In genomic region chr19:40549007-40549708, GRCh38 we compare ENCODE assay signal across 8 cellular contexts. TPM values are rescaled to one million over a fixed set of nuclear protein-coding genes. Genes with fewer than 3 reads are reported as not detected.
DNase-seq lines count a peak whose midpoint lies in the region; TF ChIP-seq lines count a peak whose summit lies in the region.

No MANE protein-coding gene starts in this region.

- H3K4me3 Mint-ChIP-seq in endothelial cell (ENCODE audit: unreplicated experiment), result no peak overlapping the region

- peaks cover 90% of the 10 kb centered on the region for H3K27me3 ChIP-seq in neutrophil
- H3K27me3 ChIP-seq in transverse colon, result peaks cover 54% of the 10 kb centered on the region

- H3K4me3 ChIP-seq in GM12875 (ENCODE audit: low read depth, low read length), result no peak overlapping the region
- no peak overlapping the region for H3K4me3 ChIP-seq in neutrophil (ENCODE audit: low read depth in 1 of 2, low read length in 1 of 2)
- no peak overlapping the region for H3K4me3 ChIP-seq in transverse colon

- WGBS in transverse colon (ENCODE audit: low coverage in 1 of 2), 2 donors, result 0 to 12% methylated on average over 5 to 26 of the region's 43 CpGs

- H3K36me3 Mint-ChIP-seq in endothelial cell (ENCODE audit: low read depth, unreplicated experiment), result no peaks in the 10 kb centered on the region

- TF ChIP-seq EP300 in transverse colon (IDR thresholded peaks at IDR 0.05; ENCODE audit: low read depth), result no peak

- no peaks in the 10 kb centered on the region for H3K36me3 ChIP-seq in neutrophil
- no peaks in the 10 kb centered on the region for H3K36me3 ChIP-seq in transverse colon

- H3K4me1 ChIP-seq in neutrophil (ENCODE audit: control insufficient read depth in 1 of 2, insufficient read depth in 1 of 2, low read depth in 1 of 2, low read length in 1 of 2) (no peaks in the 10 kb centered on the region), transverse colon (peaks cover 0 to 5% (median 5%) of the 10 kb centered on the region in 4 donors)

- in situ Hi-C loops in transverse colon (cut with MboI; ENCODE audit: low pct_ligation_motif_present in 1 of 4, low pct_unique_long_range_greater_than_20kb in 1 of 4, low sequenced_read_pairs in 3 of 4), result loop anchor here in 1 of 4 donors (10.0 kb wide), 1 partner anchor 86 kb away; no protein-coding TSS in a partner anchor

- peak; percentile 63 to 95 for DNase-seq in NCI-H526 (lab: John Stamatoyannopoulos, UW)
- DNase-seq in activated CD8-positive, alpha-beta memory T cell treated with anti-CD3 and anti-CD28 coated beads for 4 hours (ENCODE audit: low read depth in 2 of 2), result peak; percentile 47 to 59
- peak; percentile 84 for DNase-seq in endothelial cell (ENCODE audit: low spot score)
- DNase-seq in transverse colon, result peak; percentile 59
- DNase-seq in COLO829 (ENCODE audit: low spot score), result no peak
- DNase-seq in NCI-H1694 treated with DMSO at 0.1 percent for 48 hours (lab: John Stamatoyannopoulos, UW), result no peak

- H3K9me3 Mint-ChIP-seq in endothelial cell (ENCODE audit: unreplicated experiment), result no peaks in the 10 kb centered on the region

- H3K27ac ChIP-seq in neutrophil, result no peak overlapping the region
- H3K27ac ChIP-seq in transverse colon, result no peak overlapping the region

- TF ChIP-seq POLR2A in transverse colon (IDR thresholded peaks at IDR 0.05), result no peak

- H3K27me3 Mint-ChIP-seq in endothelial cell (ENCODE audit: unreplicated experiment), result peaks cover 15% of the 10 kb centered on the region

- intact Hi-C loops in transverse colon (cut with DNase I; ENCODE audit: low total_unique reads), result no loop called here

- TF ChIP-seq CTCF in GM12875 (IDR thresholded peaks at IDR 0.05; ENCODE audit: borderline replicate concordance, insufficient read depth, low read depth, low read length) (peak; percentile 76), endothelial cell (IDR thresholded peaks at IDR 0.05; ENCODE audit: unreplicated experiment) (no peak), neutrophil (IDR thresholded peaks at IDR 0.05) (peak; percentile 13), transverse colon (IDR thresholded peaks at IDR 0.05) (peak in 4 of 5 experiments; percentile 23 to 54 (median 42))

- H3K4me1 Mint-ChIP-seq in endothelial cell (ENCODE audit: unreplicated experiment), result peaks cover 2% of the 10 kb centered on the region

- H3K9me3 ChIP-seq in neutrophil (no peaks in the 10 kb centered on the region), transverse colon (no peaks in the 10 kb centered on the region)

- H3K27ac Mint-ChIP-seq in endothelial cell (ENCODE audit: unreplicated experiment), result no peak overlapping the region

RNA-seq across cellular contexts. Expression of gene SHKBP1, which starts 27.5 kb away (rescaled TPM):
- 84.6 TPM for total RNA-seq in endothelial cell (ENCODE audit: unreplicated experiment)
- 100 to 1,000 TPM in 1 of 4 donors, 10 to 100 TPM in 3; 58.7 to 111 (median 60.9) TPM for total RNA-seq in transverse colon

RNA-seq across cellular contexts. Expression of gene LTBP4, which starts 52.0 kb away (rescaled TPM):
- 175 TPM for total RNA-seq in endothelial cell (ENCODE audit: unreplicated experiment)
- total RNA-seq in transverse colon, result 100 to 1,000 TPM; 122 to 477 (median 253) TPM

Comparison
In these comparisons a context has a peak if more than half of its experiments do, and no peak if none do; other contexts are left out.
1. DNase-seq: peak in NCI-H526 (2 of 2), activated CD8-positive, alpha-beta memory T cell treated with anti-CD3 and anti-CD28 coated beads for 4 hours (2 of 2), endothelial cell (single experiment) and transverse colon (single experiment); none in COLO829 (single experiment) and NCI-H1694 treated with DMSO at 0.1 percent for 48 hours (single experiment).